8 cellular contexts compared by ENCODE assay signal in the genomic region with DNA sequence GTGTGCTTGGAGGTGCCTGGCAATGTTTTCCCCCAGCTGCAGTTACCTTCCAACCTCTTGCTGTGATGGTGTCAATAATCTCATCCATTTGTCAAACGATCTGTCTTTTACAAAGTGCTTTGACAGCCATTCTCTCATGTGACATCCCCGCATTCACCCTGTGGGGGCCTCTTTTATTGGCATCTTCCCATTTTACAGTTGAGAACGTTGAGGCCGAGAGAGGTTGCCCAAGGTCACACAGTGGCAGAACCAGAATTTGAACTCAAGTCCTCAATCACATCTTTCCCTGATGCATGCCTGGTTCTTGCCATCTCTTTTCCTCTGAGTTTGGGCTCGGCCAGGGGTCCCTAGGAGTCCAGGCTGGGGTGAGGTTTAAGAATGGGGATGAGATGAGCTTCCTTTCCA. TPM values are rescaled to one million over a fixed set of nuclear protein-coding genes. Genes with fewer than 3 reads are reported as not detected.
DNase-seq lines count a peak whose midpoint lies in the region; ATAC-seq, FAIRE-seq and TF ChIP-seq lines count a peak whose summit lies in the region.

No MANE protein-coding gene starts in this region.

- H3K36me3 Mint-ChIP-seq in mesothelial cell of epicardium, result peaks cover 35% of the 10 kb centered on the region

- H3K27me3 ChIP-seq in heart right ventricle (no peaks in the 10 kb centered on the region), bronchial epithelial cell (ENCODE audit: control insufficient read depth, insufficient read depth, low read length) (no peaks in the 10 kb centered on the region), vagina (no peaks in the 10 kb centered on the region)

- intact Hi-C loops in heart right ventricle (cut with DNase I), result loop anchor here in 4 of 10 donors (2.0 to 10.0 kb wide), 4 partner anchors 20 to 170 kb away; a partner anchor contains a TSS
- intact Hi-C loops in Right ventricle myocardium inferior (cut with DNase I), result no loop called here
- intact Hi-C loops in vagina (cut with DNase I), result loop anchor here (2.0 kb wide), 1 partner anchor 20 kb away; a partner anchor contains a TSS

- H3K36me3 ChIP-seq in heart right ventricle (peaks cover 0 to 54% (median 30%) of the 10 kb centered on the region in 9 donors), bronchial epithelial cell (ENCODE audit: control insufficient read depth, insufficient read depth, low read length) (peaks cover 21% of the 10 kb centered on the region), vagina (peaks cover 0 to 33% of the 10 kb centered on the region in 2 donors)

- ATAC-seq in heart right ventricle, result no peak
- no peak for ATAC-seq in Right ventricle myocardium inferior
- no peak for ATAC-seq in esophagus mucosa

- H3K4me3 Mint-ChIP-seq in mesothelial cell of epicardium, result peak overlapping the region; percentile 95

- peaks cover 29% of the 10 kb centered on the region for H3K4me1 Mint-ChIP-seq in mesothelial cell of epicardium

- H3K27ac ChIP-seq in heart right ventricle, result peak overlapping the region; percentile 55 to 100 (median 94)
- peak overlapping the region; percentile 80 for H3K27ac ChIP-seq in vagina

- TF ChIP-seq POLR2A in vagina (IDR thresholded peaks at IDR 0.05), result no peak

- no peaks in the 10 kb centered on the region for H3K27me3 Mint-ChIP-seq in mesothelial cell of epicardium (ENCODE audit: low read depth)

- DNase-seq in heart right ventricle (no peak), Right ventricle myocardium inferior (ENCODE audit: missing footprints) (no peak), bronchial epithelial cell (ENCODE audit: low read depth) (no peak), mesothelial cell of epicardium (ENCODE audit: low spot score in 2 of 2, unreplicated experiment in 2 of 2) (no peak), vagina (ENCODE audit: extremely low spot score in 2 of 2) (no peak), amygdala (lab: John Stamatoyannopoulos, UW) (no peak)
- no peak for DNase-seq in stimulated activated CD4-positive, alpha-beta T cell treated with anti-CD3 and anti-CD28 coated beads, Interleukin-4, amount 100 ng/mL, for 24 hours

- peak overlapping the region; percentile 9 for H3K27ac Mint-ChIP-seq in mesothelial cell of epicardium

- H3K4me1 ChIP-seq in heart right ventricle, result peaks cover 3 to 62% (median 53%) of the 10 kb centered on the region in 9 donors
- H3K4me1 ChIP-seq in vagina, result peaks cover 39% of the 10 kb centered on the region

- peaks cover 4% of the 10 kb centered on the region for H3K9me3 Mint-ChIP-seq in mesothelial cell of epicardium

- FAIRE-seq in bronchial epithelial cell (lab: Jason Lieb, UNC), result no peak

- H3K9me3 ChIP-seq in heart right ventricle (no peaks in the 10 kb centered on the region), vagina (no peaks in the 10 kb centered on the region)

- TF ChIP-seq CTCF in heart right ventricle (IDR thresholded peaks at IDR 0.05) (no peak), bronchial epithelial cell (IDR thresholded peaks at IDR 0.05; ENCODE audit: insufficient read depth, low read length, severe bottlenecking) (no peak), mesothelial cell of epicardium (IDR thresholded peaks at IDR 0.05; ENCODE audit: unreplicated experiment) (no peak), vagina (IDR thresholded peaks at IDR 0.05) (no peak)

- WGBS in heart right ventricle, 2 donors, result 49 to 55% methylated on average over 5 of the region's 5 CpGs

- peak overlapping the region; percentile 69 to 99 (median 81) for H3K4me3 ChIP-seq in heart right ventricle
- H3K4me3 ChIP-seq in bronchial epithelial cell (ENCODE audit: low read depth, low read length), result peak overlapping the region; percentile 96
- peak overlapping the region; percentile 58 to 80 for H3K4me3 ChIP-seq in vagina

RNA-seq across cellular contexts. Expression of a gene that starts 1.5 kb away (rescaled TPM):
- total RNA-seq in heart right ventricle (10 to 100 TPM; 27.0 to 40.6 (median 32.7) TPM), Right ventricle myocardium inferior (32.7 TPM), bronchial epithelial cell (24.7 and 28.7 TPM in 2 replicates), mesothelial cell of epicardium (47.3 to 51.3 TPM (median 48.3 TPM) in 3 replicates), vagina (33.1 TPM), esophagus mucosa (17.7 TPM)
- polyA plus RNA-seq in heart right ventricle, result 10 to 100 TPM; 27.6 to 50.4 TPM

RNA-seq across cellular contexts. Expression of a gene that starts 13.3 kb away (rescaled TPM):
- total RNA-seq in heart right ventricle, result 100 to 1,000 TPM in 1 of 10 donors, 10 to 100 TPM in 9; 53.0 to 105 (median 67.1) TPM
- polyA plus RNA-seq in heart right ventricle, result 10 to 100 TPM; 80.4 to 85.9 TPM
- total RNA-seq in Right ventricle myocardium inferior, result 74.4 TPM
- 49.8 and 66.1 TPM in 2 replicates for total RNA-seq in bronchial epithelial cell
- 85.9 to 93.0 TPM (median 87.5 TPM) in 3 replicates for total RNA-seq in mesothelial cell of epicardium
- 85.7 TPM for total RNA-seq in vagina
- total RNA-seq in esophagus mucosa, result 74.5 TPM

RNA-seq across cellular contexts. Expression of a gene that starts 20.3 kb away (rescaled TPM):
- 10 to 100 TPM; 14.4 to 23.2 (median 17.1) TPM for total RNA-seq in heart right ventricle
- polyA plus RNA-seq in heart right ventricle, result 10 to 100 TPM; 17.9 to 22.4 TPM
- 20.2 TPM for total RNA-seq in Right ventricle myocardium inferior
- total RNA-seq in bronchial epithelial cell, result 6.0 and 6.8 TPM in 2 replicates
- 8.6 to 10.9 TPM (median 9.7 TPM) in 3 replicates for total RNA-seq in mesothelial cell of epicardium
- total RNA-seq in vagina, result 7.1 TPM
- total RNA-seq in esophagus mucosa, result 7.1 TPM

RNA-seq across cellular contexts. Expression of a gene that starts 20.9 kb away (rescaled TPM):
- total RNA-seq in heart right ventricle (10 to 100 TPM; 23.2 to 34.8 (median 30.6) TPM), Right ventricle myocardium inferior (32.4 TPM), bronchial epithelial cell (15.1 and 22.6 TPM in 2 replicates), mesothelial cell of epicardium (60.2 to 62.9 TPM (median 62.0 TPM) in 3 replicates), vagina (32.7 TPM), esophagus mucosa (37.0 TPM)
- 10 to 100 TPM; 63.2 to 80.4 TPM for polyA plus RNA-seq in heart right ventricle

RNA-seq across cellular contexts. Expression of a gene that starts 35.7 kb away (rescaled TPM):
- under 1 TPM in 4 of 10 donors, not detected in 6; 0.27 to 0.95 (median 0.48) TPM for total RNA-seq in heart right ventricle
- 1 to 10 TPM in 1 of 2 donors, under 1 TPM in 1; 0.41 to 2.7 TPM for polyA plus RNA-seq in heart right ventricle
- total RNA-seq in Right ventricle myocardium inferior, result 0.35 TPM
- not detected in 2 replicates for total RNA-seq in bronchial epithelial cell
- 5.3 to 6.4 TPM (median 5.7 TPM) in 3 replicates for total RNA-seq in mesothelial cell of epicardium
- total RNA-seq in vagina, result 2.2 TPM
- total RNA-seq in esophagus mucosa, result 0.20 TPM
